ENCODE assay signal across 8 cellular contexts in the genomic region with DNA sequence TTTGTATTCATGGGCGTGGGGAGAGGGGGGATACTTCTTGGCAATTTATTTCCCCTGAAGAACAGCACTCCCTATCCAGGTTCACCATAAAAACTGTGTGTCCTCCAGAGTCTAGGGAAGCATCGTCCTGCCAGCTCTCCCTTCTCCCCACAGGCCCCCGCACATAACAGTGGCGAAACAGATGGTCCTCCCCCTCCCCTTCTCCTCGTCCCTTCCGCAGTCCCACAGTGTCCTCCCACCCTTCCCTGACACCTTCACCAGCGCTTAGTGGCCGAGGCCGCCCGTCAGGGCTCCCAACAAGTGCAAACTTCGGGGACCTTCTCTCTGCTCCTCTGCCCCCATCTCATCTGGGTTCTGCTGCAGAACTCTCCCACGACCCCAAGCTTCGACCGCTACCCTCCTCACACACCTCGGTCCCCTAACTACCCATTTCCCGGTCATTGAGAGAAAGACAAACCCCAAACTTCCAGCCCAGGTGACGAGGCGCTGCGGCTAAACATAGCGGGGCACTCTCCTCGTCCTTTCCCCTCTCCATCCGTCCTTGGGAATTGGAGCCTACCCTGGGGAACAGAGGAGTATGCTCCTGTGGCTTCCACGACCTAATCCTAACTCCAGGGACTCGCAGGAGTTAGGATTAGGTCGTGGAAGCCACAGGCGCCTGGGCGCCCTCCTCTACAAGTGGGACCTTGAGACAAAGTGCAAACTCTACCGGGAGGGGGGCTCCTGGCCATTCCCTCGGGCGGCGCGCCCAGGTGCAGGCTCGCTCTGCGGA. TPM values are rescaled to one million over a fixed set of nuclear protein-coding genes. Genes with fewer than 3 reads are reported as not detected.
A peak's percentile ranks its signal among the peaks of the same experiment; 100 is the strongest.
DNase-seq lines count a peak whose midpoint lies in the region; ATAC-seq lines count a peak whose summit lies in the region.

No MANE protein-coding gene starts in this region.

- H3K9me3 Mint-ChIP-seq in immature natural killer cell = peaks cover 0 to 7% (median 0%) of the 10 kb centered on the region in 6 donors

- peaks cover 75% of the 10 kb centered on the region for H3K27me3 Mint-ChIP-seq in T-helper 17 cell
- H3K27me3 Mint-ChIP-seq in immature natural killer cell (ENCODE audit: low read depth in 3 of 3) = peaks cover 5 to 29% (median 18%) of the 10 kb centered on the region in 3 donors

- H3K4me1 ChIP-seq in iPS-20b (ENCODE audit: insufficient read depth, low read length) = no peaks in the 10 kb centered on the region; the same call in 1 of the 2 replicates
- peaks cover 0 to 20% (median 17%) of the 10 kb centered on the region in 5 donors for H3K4me1 ChIP-seq in subcutaneous abdominal adipose tissue (ENCODE audit: control insufficient read depth in 5 of 5, insufficient read depth in 5 of 5, low read length in 5 of 5)

- H3K4me3 ChIP-seq in iPS-20b (ENCODE audit: low read length) (peak overlapping the region; percentile 92), subcutaneous abdominal adipose tissue (ENCODE audit: low read depth in 1 of 5, low read length in 5 of 5) (peak overlapping the region; percentile 60 to 74 (median 63))

- peak overlapping the region; percentile 50; the same call in 1 of the 2 replicates for H3K9ac ChIP-seq in iPS-20b (ENCODE audit: low read depth, low read length)
- H3K9ac ChIP-seq in subcutaneous abdominal adipose tissue (ENCODE audit: low read length in 5 of 5) = peak overlapping the region in 3 of 5 donors; percentile 30 to 64 (median 49)

- H3K27ac Mint-ChIP-seq in T-helper 17 cell (no peak overlapping the region), immature natural killer cell (no peak overlapping the region)

- no peaks in the 10 kb centered on the region for H3K36me3 ChIP-seq in iPS-20b (ENCODE audit: insufficient read depth, low read depth, low read length)
- H3K36me3 ChIP-seq in subcutaneous abdominal adipose tissue (ENCODE audit: control insufficient read depth in 5 of 5, insufficient read depth in 5 of 5, low read length in 5 of 5) = no peaks in the 10 kb centered on the region

- H3K27ac ChIP-seq in iPS-20b (ENCODE audit: low read length) (no peak overlapping the region), subcutaneous abdominal adipose tissue (ENCODE audit: low read depth, low read length) (no peak overlapping the region)

- ATAC-seq in T-helper 17 cell = no peak

- H3K9me3 ChIP-seq in T-helper 17 cell (ENCODE audit: control insufficient read depth, low read length, poor library complexity, severe bottlenecking) = no peaks in the 10 kb centered on the region
- H3K9me3 ChIP-seq in iPS-20b (ENCODE audit: insufficient read depth, low read depth, low read length) = no peaks in the 10 kb centered on the region
- no peaks in the 10 kb centered on the region for H3K9me3 ChIP-seq in subcutaneous abdominal adipose tissue (ENCODE audit: control insufficient read depth in 5 of 5, low read length in 5 of 5)

- H3K4me1 Mint-ChIP-seq in T-helper 17 cell (peaks cover 4% of the 10 kb centered on the region), immature natural killer cell (no peaks in the 10 kb centered on the region)

- peak; percentile 66 for DNase-seq in NCI-H748 (lab: John Stamatoyannopoulos, UW; ENCODE audit: unreplicated experiment)
- no peak for DNase-seq in NCI-H748 treated with DMSO at 0.1 percent for 48 hours (lab: John Stamatoyannopoulos, UW)
- no peak for DNase-seq in T-helper 17 cell
- no peak for DNase-seq in immature natural killer cell
- no peak for DNase-seq in T-helper 9 cell
- no peak for DNase-seq in mucosa of gallbladder (ENCODE audit: low spot score)

- H3K36me3 Mint-ChIP-seq in T-helper 17 cell (ENCODE audit: low read depth) (no peaks in the 10 kb centered on the region), immature natural killer cell (no peaks in the 10 kb centered on the region)

- H3K4me3 Mint-ChIP-seq in T-helper 17 cell (peak overlapping the region; percentile 58), immature natural killer cell (no peak overlapping the region)

- H3K27me3 ChIP-seq in iPS-20b (ENCODE audit: insufficient read depth, low read length) = peaks cover 72% of the 10 kb centered on the region
- peaks cover 3 to 25% (median 21%) of the 10 kb centered on the region in 5 donors for H3K27me3 ChIP-seq in subcutaneous abdominal adipose tissue (ENCODE audit: control insufficient read depth in 5 of 5, insufficient read depth in 4 of 5, low read length in 5 of 5)

RNA-seq across cellular contexts. Expression of gene ZNF385B, which starts 1.0 kb away (rescaled TPM):
- total RNA-seq in T-helper 17 cell (not detected), mucosa of gallbladder (3.2 TPM)
- polyA plus RNA-seq in immature natural killer cell = not detected
